Comparison of ENCODE assay signal across 29 cellular contexts in genomic region chrX:155144926-155145325, GRCh38.
"Had no signal": no experiment of that assay in that cellular context is flagged by ENCODE, and none has a peak within 500 bp of the region (broad histone marks: within the 10 kb centered on the region; RNA-seq: fewer than 3 reads in every experiment).

No MANE protein-coding gene starts in this region.

- H3K4me3 ChIP-seq: ascending aorta, PC-9, SJCRH30, SK-N-MC had no signal

- FAIRE-seq: RCC 7860 had no signal

- H3K9me3 ChIP-seq: ascending aorta, SJCRH30 had no signal

- H2AFZ ChIP-seq: PC-9 had no signal

- H3K36me3 ChIP-seq: ascending aorta, SJCRH30, WERI-Rb-1 had no signal

- H3K27me3 ChIP-seq: ascending aorta, SJCRH30 had no signal

- H3K4me2 ChIP-seq: PC-9 had no signal

- DNase-seq: activated CD4-positive, alpha-beta T cell treated with anti-CD3 and anti-CD28 coated beads, Interleukin-2, amount 10 ng/mL, durations not matched to agents 24 days and 14 days; activated CD4-positive, alpha-beta T cell treated with anti-CD3 and anti-CD28 coated beads, Interleukin-2, amount 50 U/mL, for 4 hours; activated CD8-positive, alpha-beta T cell treated with anti-CD3 and anti-CD28 coated beads for 36 hours; activated effector memory CD4-positive, alpha-beta T cell treated with anti-CD3 and anti-CD28 coated beads, Interleukin-2, amount 50 U/mL, for 16 hours; activated naive CD4-positive, alpha-beta T cell treated with Interleukin-2 at 50 U/mL for 16 hours; activated naive CD8-positive, alpha-beta T cell treated with anti-CD3 and anti-CD28 coated beads, Interleukin-2, amount 10 ng/mL, durations not matched to agents 7 days and 5 days; activated T-cell treated with anti-CD3 and anti-CD28 coated beads, Interleukin-2, amount 50 U/mL, for 1 hour; activated T-cell treated with anti-CD3 and anti-CD28 coated beads, Interleukin-2, amount 50 U/mL, for 72 hours; amygdala; caudate nucleus; cerebellar nuclear complex; KG1; MV-4-11; NCI-H1092; NCI-H1436 treated with DMSO at 0.1 percent for 48 hours; NCI-H1694 treated with DMSO at 0.1 percent for 48 hours; NCI-H2029; NCI-H510A; NCI-H526; NCI-H748 treated with DMSO at 0.1 percent for 48 hours; NK-92 treated with Interleukin-12 subunit alpha and Interleukin-12 subunit beta, amount 100 ng/mL, for 24 hours; SHP77; SJCRH30; T1000; WERI-Rb-1 had no signal

- H3K27ac ChIP-seq: ascending aorta, PC-9, SJCRH30, SK-N-MC, WERI-Rb-1 had no signal

- H3K4me1 ChIP-seq: ascending aorta, SJCRH30 had no signal
